ENCODE assay signal across 12 cellular contexts in genomic region chrX:72105436-72105835, GRCh38. TPM values are rescaled to one million over a fixed set of nuclear protein-coding genes. Genes with fewer than 3 reads are reported as not detected.
DNase-seq lines count a peak whose midpoint lies in the region; ATAC-seq and TF ChIP-seq lines count a peak whose summit lies in the region.
"Had no signal": no experiment of that assay in that cellular context is flagged by ENCODE, and none has a peak within 500 bp of the region (broad histone marks: within the 10 kb centered on the region; RNA-seq: fewer than 3 reads in every experiment).

No MANE protein-coding gene starts in this region.

- H3K36me3 ChIP-seq in sigmoid colon, result no peaks in the 10 kb centered on the region

- no peak for TF ChIP-seq CTCF in sigmoid colon (IDR thresholded peaks at IDR 0.05)

- no peak for TF ChIP-seq POLR2A in sigmoid colon (IDR thresholded peaks at IDR 0.05)

- 77% methylated on average over 6 of the region's 6 CpGs for WGBS in right cardiac atrium
- WGBS in sigmoid colon, 2 donors, result 61 to 71% methylated on average over 6 of the region's 6 CpGs

- peaks cover 4% of the 10 kb centered on the region for H3K4me1 ChIP-seq in right cardiac atrium (ENCODE audit: control insufficient read depth, insufficient read depth, low read length)
- H3K4me1 ChIP-seq in sigmoid colon, result peaks cover 0 to 11% (median 0%) of the 10 kb centered on the region in 4 donors

- H3K9me3 ChIP-seq in right cardiac atrium (ENCODE audit: control insufficient read depth, low read length) (no peaks in the 10 kb centered on the region), sigmoid colon (no peaks in the 10 kb centered on the region)

- no peak for TF ChIP-seq EP300 in sigmoid colon (IDR thresholded peaks at IDR 0.05)

- H3K27me3 ChIP-seq in right cardiac atrium (ENCODE audit: control insufficient read depth, insufficient read depth), result no peaks in the 10 kb centered on the region
- no peaks in the 10 kb centered on the region for H3K27me3 ChIP-seq in sigmoid colon

- DNase-seq in CD1c-positive myeloid dendritic cell (ENCODE audit: extremely low spot score) (peak; percentile 70), activated T-helper 1 cell treated with Interleukin-2 at 50 U/mL for 16 hours (ENCODE audit: low read depth) (peak; percentile 32), middle frontal gyrus (ENCODE audit: extremely low spot score, low spot score) (no peak), right cardiac atrium (no peak), cerebellum (ENCODE audit: low spot score) (no peak), sigmoid colon (no peak)
- DNase-seq: mammary epithelial cell, NCI-H774 had no signal

- intact Hi-C loops in right cardiac atrium (cut with DNase I), result no loop called here
- intact Hi-C loops in sigmoid colon (cut with DNase I), result no loop called here

- ATAC-seq in GM19324 (IDR thresholded peaks at IDR 0.05; ENCODE audit: low FRiP score, unreplicated experiment) (peak; percentile 58), HG03159 (IDR thresholded peaks at IDR 0.05; ENCODE audit: unreplicated experiment) (peak; percentile 64), right cardiac atrium (no peak)
- ATAC-seq: HCT116 had no signal

- H3K4me3 ChIP-seq in right cardiac atrium (ENCODE audit: low read length) (no peak overlapping the region), sigmoid colon (no peak overlapping the region)

- H3K27ac ChIP-seq in right cardiac atrium (ENCODE audit: low read length), result no peak overlapping the region
- no peak overlapping the region for H3K27ac ChIP-seq in sigmoid colon
- H3K27ac ChIP-seq: C4-2B had no signal

RNA-seq across cellular contexts. Expression of gene RTL5, which starts 26.3 kb away (rescaled TPM):
- total RNA-seq in right cardiac atrium (1 to 10 TPM; 3.0 to 5.7 (median 4.2) TPM), cerebellum (5.2 TPM), sigmoid colon (1 to 10 TPM; 2.7 to 7.5 (median 4.8) TPM)
- polyA plus RNA-seq in right cardiac atrium (2.7 TPM), sigmoid colon (1 to 10 TPM in 2 of 3 donors, under 1 TPM in 1; 0.46 to 1.8 (median 1.6) TPM)

Comparison
In these comparisons a context has a peak if more than half of its experiments do, and no peak if none do; other contexts are left out.
1. DNase-seq: peak in CD1c-positive myeloid dendritic cell (single experiment) and activated T-helper 1 cell treated with Interleukin-2 at 50 U/mL for 16 hours (single experiment); none in middle frontal gyrus (single experiment), right cardiac atrium (0 of 3), cerebellum (single experiment) and sigmoid colon (single experiment).
2. ATAC-seq: peak in GM19324 (single experiment) and HG03159 (single experiment); none in right cardiac atrium (0 of 2).